Comparison of ENCODE assay signal across 7 cellular contexts in genomic region chr12:105341620-105342019, GRCh38. TPM values are rescaled to one million over a fixed set of nuclear protein-coding genes. Genes with fewer than 3 reads are reported as not detected.
A peak's percentile ranks its signal among the peaks of the same experiment; 100 is the strongest.
DNase-seq lines count a peak whose midpoint lies in the region; ATAC-seq and TF ChIP-seq lines count a peak whose summit lies in the region.
"Not testable (repeated sequence)": the region's sequence is repeated elsewhere in the genome, so short reads cannot be mapped to it uniquely, and the experiment has no call there.

No MANE protein-coding gene starts in this region.

- H3K27ac Mint-ChIP-seq in activated CD4-positive, alpha-beta T cell treated with anti-CD3 and anti-CD28 coated beads, Interleukin-2, amount 10 ng/mL, durations not matched to agents 24 days and 14 days, result peak overlapping the region; percentile 37
- peak overlapping the region; percentile 57 for H3K27ac Mint-ChIP-seq in activated T-helper 2 cell treated with anti-CD3 and anti-CD28 coated beads, Interferon-gamma antibody, Interleukin-2, Interleukin-4, amounts not matched to agents 10 μg/mL and 5 μg/mL and 100 μg/mL, durations not matched to agents 14 hours and 24 hours and 36 hours
- peak overlapping the region; percentile 26 for H3K27ac Mint-ChIP-seq in MCF 10A (ENCODE audit: low read depth, unreplicated experiment)

- TF ChIP-seq CTCF in DOHH2 (IDR thresholded peaks at IDR 0.05; ENCODE audit: low read depth, low read length, poor library complexity, severe bottlenecking); RWPE2 (IDR thresholded peaks at IDR 0.05; ENCODE audit: poor library complexity, severe bottlenecking); MCF 10A (IDR thresholded peaks at IDR 0.05; ENCODE audit: unreplicated experiment); mucosa of descending colon (IDR thresholded peaks at IDR 0.05): not testable (repeated sequence)

- peaks cover 40% of the 10 kb centered on the region for H3K4me1 ChIP-seq in DOHH2 (ENCODE audit: control insufficient read depth, low read length)
- H3K4me1 ChIP-seq in RWPE2 (ENCODE audit: insufficient read depth, poor library complexity, severe bottlenecking); mucosa of descending colon (ENCODE audit: low read depth): not testable (repeated sequence)

- peaks cover 56% of the 10 kb centered on the region for H3K36me3 Mint-ChIP-seq in activated CD4-positive, alpha-beta T cell treated with anti-CD3 and anti-CD28 coated beads, Interleukin-2, amount 10 ng/mL, durations not matched to agents 24 days and 14 days (ENCODE audit: low read depth)
- H3K36me3 Mint-ChIP-seq in activated T-helper 2 cell treated with anti-CD3 and anti-CD28 coated beads, Interferon-gamma antibody, Interleukin-2, Interleukin-4, amounts not matched to agents 10 μg/mL and 5 μg/mL and 100 μg/mL, durations not matched to agents 14 hours and 24 hours and 36 hours (ENCODE audit: low read depth), result peaks cover 81% of the 10 kb centered on the region
- H3K36me3 Mint-ChIP-seq in MCF 10A (ENCODE audit: insufficient read depth, unreplicated experiment), result not testable (repeated sequence)

- H3K4me3 ChIP-seq in DOHH2 (ENCODE audit: low read length), result peak overlapping the region; percentile 16; the same call in 1 of the 2 replicates
- not testable (repeated sequence) for H3K4me3 ChIP-seq in RWPE2 (ENCODE audit: severe bottlenecking); mucosa of descending colon

- POLR2A ChIA-PET in MCF 10A (lab: Yijun Ruan, JAX), result not testable (repeated sequence)

- H3K27ac ChIP-seq in DOHH2 (ENCODE audit: low read depth, low read length), result not testable (repeated sequence)
- H3K27ac ChIP-seq in RWPE2 (ENCODE audit: poor library complexity, severe bottlenecking), result peak overlapping the region; percentile 25

- CTCF ChIA-PET in MCF 10A (lab: Yijun Ruan, JAX), result interaction anchor here (0.6 to 0.7 kb wide), 2 partner anchors 9 to 10 kb away, joined by 3 to 7 read pairs; no protein-coding TSS in a partner anchor

- not testable (repeated sequence) for BruUV-seq in MCF 10A (replicated peaks; lab: Mats Ljungman, UMichigan)

- not testable (repeated sequence) for H4K20me1 ChIP-seq in DOHH2 (ENCODE audit: control insufficient read depth, insufficient read depth, low read depth, low read length)

- H3F3A ChIP-seq in DOHH2 (ENCODE audit: control insufficient read depth, insufficient read depth), result not testable (repeated sequence)

- H3K36me3 ChIP-seq in DOHH2 (ENCODE audit: control insufficient read depth, low read length), result peaks cover 68% of the 10 kb centered on the region
- not testable (repeated sequence) for H3K36me3 ChIP-seq in RWPE2 (ENCODE audit: low read depth); mucosa of descending colon (ENCODE audit: low read depth)

- intact Hi-C loops in activated CD4-positive, alpha-beta T cell treated with anti-CD3 and anti-CD28 coated beads, Interleukin-2, amount 10 ng/mL, durations not matched to agents 24 days and 14 days (cut with micrococcal nuclease); MCF 10A (cut with micrococcal nuclease); mucosa of descending colon (cut with DNase I, micrococcal nuclease): not testable (repeated sequence)
- intact Hi-C loops in activated T-helper 2 cell treated with anti-CD3 and anti-CD28 coated beads, Interferon-gamma antibody, Interleukin-2, Interleukin-4, amounts not matched to agents 10 μg/mL and 5 μg/mL and 100 μg/mL, durations not matched to agents 14 hours and 24 hours and 36 hours (cut with micrococcal nuclease), result loop anchor here (1.0 kb wide), 2 partner anchors 11 to 16 kb away; partner anchors contain the start of gene C12orf75

- H3K9me3 Mint-ChIP-seq in activated CD4-positive, alpha-beta T cell treated with anti-CD3 and anti-CD28 coated beads, Interleukin-2, amount 10 ng/mL, durations not matched to agents 24 days and 14 days, result peaks cover 20% of the 10 kb centered on the region
- peaks cover 20% of the 10 kb centered on the region for H3K9me3 Mint-ChIP-seq in activated T-helper 2 cell treated with anti-CD3 and anti-CD28 coated beads, Interferon-gamma antibody, Interleukin-2, Interleukin-4, amounts not matched to agents 10 μg/mL and 5 μg/mL and 100 μg/mL, durations not matched to agents 14 hours and 24 hours and 36 hours
- H3K9me3 Mint-ChIP-seq in MCF 10A (ENCODE audit: unreplicated experiment), result not testable (repeated sequence)

- peak overlapping the region; percentile 5; the same call in 1 of the 2 replicates for H3K4me2 ChIP-seq in DOHH2 (ENCODE audit: low read length)

- H3K9me2 ChIP-seq in DOHH2 (replicated peaks; ENCODE audit: control insufficient read depth, low read length), result not testable (repeated sequence)

- H3K27me3 Mint-ChIP-seq in activated CD4-positive, alpha-beta T cell treated with anti-CD3 and anti-CD28 coated beads, Interleukin-2, amount 10 ng/mL, durations not matched to agents 24 days and 14 days; activated T-helper 2 cell treated with anti-CD3 and anti-CD28 coated beads, Interferon-gamma antibody, Interleukin-2, Interleukin-4, amounts not matched to agents 10 μg/mL and 5 μg/mL and 100 μg/mL, durations not matched to agents 14 hours and 24 hours and 36 hours (ENCODE audit: low read depth); MCF 10A (ENCODE audit: insufficient read depth, unreplicated experiment): not testable (repeated sequence)

- not testable (repeated sequence) for H3K4me3 Mint-ChIP-seq in activated CD4-positive, alpha-beta T cell treated with anti-CD3 and anti-CD28 coated beads, Interleukin-2, amount 10 ng/mL, durations not matched to agents 24 days and 14 days; activated T-helper 2 cell treated with anti-CD3 and anti-CD28 coated beads, Interferon-gamma antibody, Interleukin-2, Interleukin-4, amounts not matched to agents 10 μg/mL and 5 μg/mL and 100 μg/mL, durations not matched to agents 14 hours and 24 hours and 36 hours (ENCODE audit: low read depth); MCF 10A (ENCODE audit: unreplicated experiment)

- ATAC-seq in RWPE2 (ENCODE audit: low read depth), result not testable (repeated sequence)
- ATAC-seq in mucosa of descending colon, result peak; percentile 11
- ATAC-seq in stimulated activated naive CD8-positive, alpha-beta T cell treated with anti-CD3 and anti-CD28 coated beads, Interleukin-15, Interleukin-2, amounts not matched to agents 100 U/mL and 50 U/mL, for 24 hours, result peak; percentile 23

- peaks cover 98% of the 10 kb centered on the region for H3K79me2 ChIP-seq in DOHH2 (ENCODE audit: control insufficient read depth, low read length)

- peaks cover 25% of the 10 kb centered on the region for H3K9me3 ChIP-seq in DOHH2 (ENCODE audit: control insufficient read depth, insufficient read depth, low read length)
- not testable (repeated sequence) for H3K9me3 ChIP-seq in RWPE2 (ENCODE audit: severe bottlenecking); mucosa of descending colon

- H3K27me3 ChIP-seq in DOHH2 (ENCODE audit: control insufficient read depth, low read length); RWPE2 (ENCODE audit: insufficient read depth, poor library complexity, severe bottlenecking): not testable (repeated sequence)

- DNase-seq in RWPE2 (ENCODE audit: low spot score); activated CD4-positive, alpha-beta T cell treated with anti-CD3 and anti-CD28 coated beads, Interleukin-2, amount 10 ng/mL, durations not matched to agents 24 days and 14 days; activated T-helper 2 cell treated with anti-CD3 and anti-CD28 coated beads, Interferon-gamma antibody, Interleukin-2, Interleukin-4, amounts not matched to agents 10 μg/mL and 5 μg/mL and 100 μg/mL, durations not matched to agents 14 hours and 24 hours and 36 hours (ENCODE audit: low spot score); MCF 10A (ENCODE audit: unreplicated experiment); mucosa of descending colon; stimulated activated naive CD8-positive, alpha-beta T cell treated with anti-CD3 and anti-CD28 coated beads, Interleukin-15, Interleukin-2, amounts not matched to agents 100 U/mL and 50 U/mL, for 24 hours: not testable (repeated sequence)

- H3K4me1 Mint-ChIP-seq in activated CD4-positive, alpha-beta T cell treated with anti-CD3 and anti-CD28 coated beads, Interleukin-2, amount 10 ng/mL, durations not matched to agents 24 days and 14 days, result peaks cover 20% of the 10 kb centered on the region
- H3K4me1 Mint-ChIP-seq in activated T-helper 2 cell treated with anti-CD3 and anti-CD28 coated beads, Interferon-gamma antibody, Interleukin-2, Interleukin-4, amounts not matched to agents 10 μg/mL and 5 μg/mL and 100 μg/mL, durations not matched to agents 14 hours and 24 hours and 36 hours (ENCODE audit: low read depth), result peaks cover 44% of the 10 kb centered on the region
- peaks cover 16% of the 10 kb centered on the region for H3K4me1 Mint-ChIP-seq in MCF 10A (ENCODE audit: insufficient read depth, unreplicated experiment)

RNA-seq across cellular contexts. Expression of gene C12orf75, which starts 11.1 kb away (rescaled TPM):
- 91.4 and 96.1 TPM in 2 replicates for total RNA-seq in activated CD4-positive, alpha-beta T cell treated with anti-CD3 and anti-CD28 coated beads, Interleukin-2, amount 10 ng/mL, durations not matched to agents 24 days and 14 days
- 246 and 252 TPM in 2 replicates for total RNA-seq in activated T-helper 2 cell treated with anti-CD3 and anti-CD28 coated beads, Interferon-gamma antibody, Interleukin-2, Interleukin-4, amounts not matched to agents 10 μg/mL and 5 μg/mL and 100 μg/mL, durations not matched to agents 14 hours and 24 hours and 36 hours
- total RNA-seq in MCF 10A (2022) (53.6 and 67.7 TPM in 2 replicates), mucosa of descending colon (100 to 1,000 TPM in 1 of 3 donors, 10 to 100 TPM in 2; 47.4 to 119 (median 81.7) TPM)
